Comparison of ENCODE assay signal across 1 cellular context in the genomic region with DNA sequence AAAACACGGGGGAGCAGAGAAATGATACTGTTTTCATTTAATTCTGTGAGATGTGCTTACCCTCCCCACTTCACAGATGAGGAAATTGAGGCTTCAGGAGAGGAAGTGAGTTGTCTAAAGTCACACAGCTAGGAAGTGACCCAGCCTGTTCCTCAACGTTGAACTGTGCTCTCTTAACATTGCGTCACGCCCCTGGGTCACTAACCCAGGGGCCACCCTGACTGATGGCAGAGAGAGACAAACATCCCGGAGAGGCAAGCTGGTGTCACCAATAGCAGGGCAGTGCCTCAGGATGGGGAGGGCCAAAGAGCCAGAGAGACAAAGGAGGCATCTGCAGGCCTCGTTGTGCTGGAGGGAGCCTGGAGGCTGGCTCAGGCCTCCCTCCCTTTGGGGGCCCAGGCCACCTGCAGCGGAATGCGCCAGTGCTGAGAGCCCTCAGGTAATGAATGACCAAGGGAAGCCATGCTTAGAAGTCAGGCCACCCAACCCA.
A peak's percentile ranks its signal among the peaks of the same experiment; 100 is the strongest.
TF ChIP-seq lines count a peak whose summit lies in the region.

No MANE protein-coding gene starts in this region.

TF ChIP-seq in HepG2, 621 proteins besides CTCF, POLR2A, EP300 and RAD21 (continued from another document and continues in another):
- TF ChIP-seq ZGPAT (CRISPR knock-in tag; IDR thresholded peaks at IDR 0.05): peak; percentile 63
- TF ChIP-seq, protein P1, sequence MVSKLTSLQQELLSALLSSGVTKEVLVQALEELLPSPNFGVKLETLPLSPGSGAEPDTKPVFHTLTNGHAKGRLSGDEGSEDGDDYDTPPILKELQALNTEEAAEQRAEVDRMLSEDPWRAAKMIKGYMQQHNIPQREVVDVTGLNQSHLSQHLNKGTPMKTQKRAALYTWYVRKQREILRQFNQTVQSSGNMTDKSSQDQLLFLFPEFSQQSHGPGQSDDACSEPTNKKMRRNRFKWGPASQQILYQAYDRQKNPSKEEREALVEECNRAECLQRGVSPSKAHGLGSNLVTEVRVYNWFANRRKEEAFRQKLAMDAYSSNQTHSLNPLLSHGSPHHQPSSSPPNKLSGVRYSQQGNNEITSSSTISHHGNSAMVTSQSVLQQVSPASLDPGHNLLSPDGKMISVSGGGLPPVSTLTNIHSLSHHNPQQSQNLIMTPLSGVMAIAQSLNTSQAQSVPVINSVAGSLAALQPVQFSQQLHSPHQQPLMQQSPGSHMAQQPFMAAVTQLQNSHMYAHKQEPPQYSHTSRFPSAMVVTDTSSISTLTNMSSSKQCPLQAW (CRISPR knock-in tag; IDR thresholded peaks at IDR 0.05): peak; percentile 68
- TF ChIP-seq ZNF501 (CRISPR knock-in tag; IDR thresholded peaks at IDR 0.05): peak; percentile 79
- no peak for TF ChIP-seq TEAD2 (CRISPR knock-in tag; IDR thresholded peaks at IDR 0.05)
- peak; percentile 81 for TF ChIP-seq ZNF414 (CRISPR knock-in tag; IDR thresholded peaks at IDR 0.05)
- peak in 1 of 2 experiments; percentile 94; a peak in 2 of 4 replicates for TF ChIP-seq ATF4 (CRISPR knock-in tag; IDR thresholded peaks at IDR 0.05)
- TF ChIP-seq ZNF256 (CRISPR knock-in tag; conservative IDR thresholded peaks at IDR 0.05): no peak
- peak; percentile 80 for TF ChIP-seq FOXP4 (CRISPR knock-in tag; IDR thresholded peaks at IDR 0.05)
- TF ChIP-seq, protein P2, sequence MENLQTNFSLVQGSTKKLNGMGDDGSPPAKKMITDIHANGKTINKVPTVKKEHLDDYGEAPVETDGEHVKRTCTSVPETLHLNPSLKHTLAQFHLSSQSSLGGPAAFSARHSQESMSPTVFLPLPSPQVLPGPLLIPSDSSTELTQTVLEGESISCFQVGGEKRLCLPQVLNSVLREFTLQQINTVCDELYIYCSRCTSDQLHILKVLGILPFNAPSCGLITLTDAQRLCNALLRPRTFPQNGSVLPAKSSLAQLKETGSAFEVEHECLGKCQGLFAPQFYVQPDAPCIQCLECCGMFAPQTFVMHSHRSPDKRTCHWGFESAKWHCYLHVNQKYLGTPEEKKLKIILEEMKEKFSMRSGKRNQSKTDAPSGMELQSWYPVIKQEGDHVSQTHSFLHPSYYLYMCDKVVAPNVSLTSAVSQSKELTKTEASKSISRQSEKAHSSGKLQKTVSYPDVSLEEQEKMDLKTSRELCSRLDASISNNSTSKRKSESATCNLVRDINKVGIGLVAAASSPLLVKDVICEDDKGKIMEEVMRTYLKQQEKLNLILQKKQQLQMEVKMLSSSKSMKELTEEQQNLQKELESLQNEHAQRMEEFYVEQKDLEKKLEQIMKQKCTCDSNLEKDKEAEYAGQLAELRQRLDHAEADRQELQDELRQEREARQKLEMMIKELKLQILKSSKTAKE (CRISPR knock-in tag; IDR thresholded peaks at IDR 0.05; ENCODE audit: borderline replicate concordance): peak; percentile 89
- TF ChIP-seq ZNF605 (CRISPR knock-in tag; IDR thresholded peaks at IDR 0.05): peak; percentile 33; the same call in 1 of the 2 replicates
- no peak for TF ChIP-seq IRX3 (CRISPR knock-in tag; IDR thresholded peaks at IDR 0.05; ENCODE audit: borderline replicate concordance, low read depth)
- no peak for TF ChIP-seq CSRNP1 (CRISPR knock-in tag; IDR thresholded peaks at IDR 0.05)
- peak; percentile 83 for TF ChIP-seq ZNF350 (CRISPR knock-in tag; IDR thresholded peaks at IDR 0.05; ENCODE audit: borderline replicate concordance, low read depth)
- peak; percentile 78; the same call in 1 of the 2 replicates for TF ChIP-seq ZIK1 (CRISPR knock-in tag; IDR thresholded peaks at IDR 0.05; ENCODE audit: borderline replicate concordance, low read depth)
- 0 out of 2 replicates have a peak, but pooled peaks have one; percentile 51 for TF ChIP-seq ZNF776 (CRISPR knock-in tag; IDR thresholded peaks at IDR 0.05)
- TF ChIP-seq ZNF746 (CRISPR knock-in tag; IDR thresholded peaks at IDR 0.05): no peak
- TF ChIP-seq HES4 (CRISPR knock-in tag; IDR thresholded peaks at IDR 0.05; ENCODE audit: borderline replicate concordance): peak; percentile 54; the same call in 1 of the 2 replicates
- TF ChIP-seq ZNF678 (CRISPR knock-in tag; IDR thresholded peaks at IDR 0.05): no peak
- TF ChIP-seq, protein P3, sequence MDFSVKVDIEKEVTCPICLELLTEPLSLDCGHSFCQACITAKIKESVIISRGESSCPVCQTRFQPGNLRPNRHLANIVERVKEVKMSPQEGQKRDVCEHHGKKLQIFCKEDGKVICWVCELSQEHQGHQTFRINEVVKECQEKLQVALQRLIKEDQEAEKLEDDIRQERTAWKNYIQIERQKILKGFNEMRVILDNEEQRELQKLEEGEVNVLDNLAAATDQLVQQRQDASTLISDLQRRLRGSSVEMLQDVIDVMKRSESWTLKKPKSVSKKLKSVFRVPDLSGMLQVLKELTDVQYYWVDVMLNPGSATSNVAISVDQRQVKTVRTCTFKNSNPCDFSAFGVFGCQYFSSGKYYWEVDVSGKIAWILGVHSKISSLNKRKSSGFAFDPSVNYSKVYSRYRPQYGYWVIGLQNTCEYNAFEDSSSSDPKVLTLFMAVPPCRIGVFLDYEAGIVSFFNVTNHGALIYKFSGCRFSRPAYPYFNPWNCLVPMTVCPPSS (IDR thresholded peaks at IDR 0.05): no peak
- TF ChIP-seq, protein P4, sequence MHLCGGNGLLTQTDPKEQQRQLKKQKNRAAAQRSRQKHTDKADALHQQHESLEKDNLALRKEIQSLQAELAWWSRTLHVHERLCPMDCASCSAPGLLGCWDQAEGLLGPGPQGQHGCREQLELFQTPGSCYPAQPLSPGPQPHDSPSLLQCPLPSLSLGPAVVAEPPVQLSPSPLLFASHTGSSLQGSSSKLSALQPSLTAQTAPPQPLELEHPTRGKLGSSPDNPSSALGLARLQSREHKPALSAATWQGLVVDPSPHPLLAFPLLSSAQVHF (CRISPR knock-in tag; IDR thresholded peaks at IDR 0.05): no peak
- 0 out of 2 replicates have a peak, but pooled peaks have one; percentile 25 for TF ChIP-seq ZNF570 (CRISPR knock-in tag; IDR thresholded peaks at IDR 0.05; ENCODE audit: borderline replicate concordance)
- peak; percentile 89 for TF ChIP-seq PPARG (CRISPR knock-in tag; conservative IDR thresholded peaks at IDR 0.05)
- TF ChIP-seq KLF11 (CRISPR knock-in tag; IDR thresholded peaks at IDR 0.05): 0 out of 2 replicates have a peak, but pooled peaks have one; percentile 23
- no peak for TF ChIP-seq ZSCAN25 (CRISPR knock-in tag; IDR thresholded peaks at IDR 0.05)
- TF ChIP-seq ARID4A (CRISPR knock-in tag; IDR thresholded peaks at IDR 0.05; ENCODE audit: borderline replicate concordance): peak; percentile 75; the same call in 1 of the 2 replicates
- no peak for TF ChIP-seq HHEX (CRISPR knock-in tag; IDR thresholded peaks at IDR 0.05)
- TF ChIP-seq ZNF670 (CRISPR knock-in tag; IDR thresholded peaks at IDR 0.05; ENCODE audit: borderline replicate concordance): no peak
- TF ChIP-seq, protein P5, sequence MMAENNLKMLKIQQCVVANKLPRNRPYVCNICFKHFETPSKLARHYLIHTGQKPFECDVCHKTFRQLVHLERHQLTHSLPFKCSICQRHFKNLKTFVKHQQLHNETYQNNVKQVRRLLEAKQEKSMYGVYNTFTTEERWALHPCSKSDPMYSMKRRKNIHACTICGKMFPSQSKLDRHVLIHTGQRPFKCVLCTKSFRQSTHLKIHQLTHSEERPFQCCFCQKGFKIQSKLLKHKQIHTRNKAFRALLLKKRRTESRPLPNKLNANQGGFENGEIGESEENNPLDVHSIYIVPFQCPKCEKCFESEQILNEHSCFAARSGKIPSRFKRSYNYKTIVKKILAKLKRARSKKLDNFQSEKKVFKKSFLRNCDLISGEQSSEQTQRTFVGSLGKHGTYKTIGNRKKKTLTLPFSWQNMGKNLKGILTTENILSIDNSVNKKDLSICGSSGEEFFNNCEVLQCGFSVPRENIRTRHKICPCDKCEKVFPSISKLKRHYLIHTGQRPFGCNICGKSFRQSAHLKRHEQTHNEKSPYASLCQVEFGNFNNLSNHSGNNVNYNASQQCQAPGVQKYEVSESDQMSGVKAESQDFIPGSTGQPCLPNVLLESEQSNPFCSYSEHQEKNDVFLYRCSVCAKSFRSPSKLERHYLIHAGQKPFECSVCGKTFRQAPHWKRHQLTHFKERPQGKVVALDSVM (CRISPR knock-in tag; IDR thresholded peaks at IDR 0.05): peak; percentile 97
- peak; percentile 43; the same call in 1 of the 2 replicates for TF ChIP-seq ZBTB33 (CRISPR knock-in tag; IDR thresholded peaks at IDR 0.05)
- TF ChIP-seq ZBTB8A (CRISPR knock-in tag; IDR thresholded peaks at IDR 0.05; ENCODE audit: borderline replicate concordance, low read depth): no peak
